Comparison of ENCODE assay signal across 1 cellular context in genomic region chr5:134556994-134557393, GRCh38.
TF ChIP-seq lines count a peak whose summit lies in the region.

No MANE protein-coding gene starts in this region.

TF ChIP-seq in H1, 55 proteins besides CTCF, POLR2A, EP300 and RAD21:
- TF ChIP-seq SUZ12 (IDR thresholded peaks at IDR 0.05; ENCODE audit: low read length): no peak
